ENCODE assay signal across 12 cellular contexts in genomic region chr18:58230438-58231179, GRCh38.
A peak's percentile ranks its signal among the peaks of the same experiment; 100 is the strongest.
DNase-seq lines count a peak whose midpoint lies in the region; ATAC-seq, FAIRE-seq and TF ChIP-seq lines count a peak whose summit lies in the region.
"Had no signal": no experiment of that assay in that cellular context is flagged by ENCODE, and none has a peak within 500 bp of the region (broad histone marks: within the 10 kb centered on the region; RNA-seq: fewer than 3 reads in every experiment).

No MANE protein-coding gene starts in this region.

- H3K27ac Mint-ChIP-seq in osteocyte (ENCODE audit: unreplicated experiment) = peak overlapping the region; percentile 32
- no peak overlapping the region for H3K27ac Mint-ChIP-seq in CD8-positive, alpha-beta T cell

- CTCF ChIA-PET in CD8-positive, alpha-beta T cell (lab: Charles Lee) = no interaction called here

- no peaks in the 10 kb centered on the region for H3K27me3 Mint-ChIP-seq in osteocyte (ENCODE audit: unreplicated experiment)
- no peaks in the 10 kb centered on the region for H3K27me3 Mint-ChIP-seq in CD8-positive, alpha-beta T cell (ENCODE audit: low read depth)
- H3K27me3 Mint-ChIP-seq: brain had no signal

- no peak overlapping the region for H3K4me3 Mint-ChIP-seq in osteocyte (ENCODE audit: unreplicated experiment)
- H3K4me3 Mint-ChIP-seq in CD8-positive, alpha-beta T cell = no peak overlapping the region
- H3K4me3 Mint-ChIP-seq: brain had no signal

- H3K9me3 Mint-ChIP-seq in osteocyte (ENCODE audit: unreplicated experiment) = no peaks in the 10 kb centered on the region
- no peaks in the 10 kb centered on the region for H3K9me3 Mint-ChIP-seq in CD8-positive, alpha-beta T cell

- POLR2A ChIA-PET in CD8-positive, alpha-beta T cell (lab: Charles Lee) = no interaction called here

- no peak for ATAC-seq in HG03354 (IDR thresholded peaks at IDR 0.05; ENCODE audit: poor library complexity, severe bottlenecking, unreplicated experiment)
- no peak for ATAC-seq in CD8-positive, alpha-beta T cell
- ATAC-seq in GM21447 (IDR thresholded peaks at IDR 0.05; ENCODE audit: unreplicated experiment) = no peak

- H3K36me3 Mint-ChIP-seq in osteocyte (ENCODE audit: unreplicated experiment) = no peaks in the 10 kb centered on the region
- no peaks in the 10 kb centered on the region for H3K36me3 Mint-ChIP-seq in CD8-positive, alpha-beta T cell

- H3K27ac ChIP-seq in CD8-positive, alpha-beta T cell (ENCODE audit: low read depth, low read length) = no peak overlapping the region

- H3K9me3 ChIP-seq in CD8-positive, alpha-beta T cell (ENCODE audit: low read length) = no peaks in the 10 kb centered on the region

- intact Hi-C loops in CD8-positive, alpha-beta T cell (cut with DNase I, micrococcal nuclease) = no loop called here

- no peak for TF ChIP-seq CTCF in osteocyte (IDR thresholded peaks at IDR 0.05)
- TF ChIP-seq CTCF in CD8-positive, alpha-beta T cell (IDR thresholded peaks at IDR 0.05) = no peak

- peak; percentile 23 for FAIRE-seq in HTR-8/SVneo (lab: Jason Lieb, UNC)

- no peak overlapping the region for H3K4me3 ChIP-seq in CD8-positive, alpha-beta T cell (ENCODE audit: low read depth, low read length)

- DNase-seq in EL = peak; percentile 61
- DNase-seq in HTR-8/SVneo (ENCODE audit: insufficient read length, low spot score) = no peak
- DNase-seq in dermis blood vessel endothelial cell = peak; percentile 25
- DNase-seq in osteocyte (ENCODE audit: extremely low spot score, unreplicated experiment) = no peak
- DNase-seq in activated CD4-positive, alpha-beta T cell treated with anti-CD3 and anti-CD28 coated beads, Interleukin-2, amount 50 U/mL, for 4 hours = no peak
- DNase-seq in CD8-positive, alpha-beta T cell = no peak
- DNase-seq: activated CD8-positive, alpha-beta memory T cell treated with anti-CD3 and anti-CD28 coated beads, Interleukin-2, amount 50 U/mL, for 48 hours; Karpas-422; NCI-H446 treated with DMSO at 0.1 percent for 48 hours had no signal

- peaks cover 41% of the 10 kb centered on the region for H3K4me1 Mint-ChIP-seq in osteocyte (ENCODE audit: unreplicated experiment)
- H3K4me1 Mint-ChIP-seq in CD8-positive, alpha-beta T cell (ENCODE audit: low read depth) = no peaks in the 10 kb centered on the region

- H3K36me3 ChIP-seq in CD8-positive, alpha-beta T cell (ENCODE audit: insufficient read depth, low read length) = no peaks in the 10 kb centered on the region

- no peaks in the 10 kb centered on the region for H3K4me1 ChIP-seq in CD8-positive, alpha-beta T cell (ENCODE audit: insufficient read depth, low read length)

- no peaks in the 10 kb centered on the region for H3K27me3 ChIP-seq in CD8-positive, alpha-beta T cell (ENCODE audit: insufficient read depth, low read length)

Comparison
In these comparisons a context has a peak if more than half of its experiments do, and no peak if none do; other contexts are left out.
1. DNase-seq: peak in EL (single experiment) and dermis blood vessel endothelial cell (single experiment); none in HTR-8/SVneo (single experiment), osteocyte (single experiment), activated CD4-positive, alpha-beta T cell treated with anti-CD3 and anti-CD28 coated beads, Interleukin-2, amount 50 U/mL, for 4 hours (0 of 2) and CD8-positive, alpha-beta T cell (0 of 7).